1 cellular context compared by ENCODE assay signal in the genomic region with DNA sequence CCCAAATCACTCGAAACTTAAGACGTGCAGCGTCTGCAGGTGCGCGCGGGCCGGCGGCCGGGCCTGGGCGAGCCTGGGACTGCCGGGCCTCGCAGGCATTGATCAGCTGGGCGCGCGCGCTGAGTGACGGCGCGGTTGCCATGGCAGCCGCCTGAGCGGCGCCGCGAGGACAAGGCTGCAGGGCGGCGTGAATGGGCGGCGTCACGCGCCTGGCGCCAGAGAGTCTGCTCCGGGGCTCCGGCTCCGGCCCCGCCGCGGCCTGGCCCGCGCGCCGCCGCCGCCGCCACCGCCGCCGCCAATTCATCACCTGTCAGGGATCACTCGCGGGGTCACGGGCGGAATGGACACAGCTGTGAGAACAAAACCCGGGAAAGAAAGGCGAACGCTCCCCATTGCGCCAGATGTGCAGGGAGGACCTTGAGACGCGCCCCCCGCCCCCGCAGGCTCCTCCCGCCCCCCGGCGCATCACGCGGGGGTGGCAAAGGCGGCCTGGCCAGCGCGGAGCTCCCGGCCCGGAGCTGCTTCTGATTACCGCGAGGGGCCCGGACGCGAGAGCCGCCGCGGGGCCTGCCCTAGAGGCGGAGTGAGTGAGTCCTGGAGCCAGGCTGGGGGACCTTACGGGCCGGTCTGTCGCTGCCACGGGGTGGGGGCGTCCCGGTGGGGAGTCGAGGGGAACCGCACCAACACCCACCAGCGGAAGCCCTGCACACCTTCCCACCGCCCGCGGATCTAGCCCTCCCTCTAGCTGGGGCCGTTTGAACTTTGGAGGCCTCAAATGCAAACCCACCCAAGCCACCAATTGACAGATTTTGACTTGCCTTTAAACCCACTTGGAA.
A peak's percentile ranks its signal among the peaks of the same experiment; 100 is the strongest.
TF ChIP-seq lines count a peak whose summit lies in the region.

No MANE protein-coding gene starts in this region.

TF ChIP-seq in K562, 482 proteins besides CTCF, POLR2A, EP300 and RAD21 (continued from another document and continues in another):
- TF ChIP-seq RFX5 (IDR thresholded peaks at IDR 0.05; ENCODE audit: low read depth, low read length) = peak; percentile 49; the same call in 1 of the 2 replicates
- TF ChIP-seq, protein P1, sequence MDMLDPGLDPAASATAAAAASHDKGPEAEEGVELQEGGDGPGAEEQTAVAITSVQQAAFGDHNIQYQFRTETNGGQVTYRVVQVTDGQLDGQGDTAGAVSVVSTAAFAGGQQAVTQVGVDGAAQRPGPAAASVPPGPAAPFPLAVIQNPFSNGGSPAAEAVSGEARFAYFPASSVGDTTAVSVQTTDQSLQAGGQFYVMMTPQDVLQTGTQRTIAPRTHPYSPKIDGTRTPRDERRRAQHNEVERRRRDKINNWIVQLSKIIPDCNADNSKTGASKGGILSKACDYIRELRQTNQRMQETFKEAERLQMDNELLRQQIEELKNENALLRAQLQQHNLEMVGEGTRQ (CRISPR knock-in tag; IDR thresholded peaks at IDR 0.05) = peak; percentile 37
- TF ChIP-seq EZH2 (IDR thresholded peaks at IDR 0.05; ENCODE audit: borderline replicate concordance, low read depth, low read length) = no peak
- no peak for TF ChIP-seq U2AF1 (optimal IDR thresholded peaks at IDR 0.05; ENCODE audit: low read depth, low read length)
- 0 out of 4 replicates have a peak, but pooled peaks of 1 of the 2 experiments have one; percentile 11 for TF ChIP-seq KDM1A (IDR thresholded peaks at IDR 0.05)
- peak; percentile 23; the same call in 1 of the 2 replicates for TF ChIP-seq TCF3 (CRISPR knock-in tag; IDR thresholded peaks at IDR 0.05)
- TF ChIP-seq, protein P2, sequence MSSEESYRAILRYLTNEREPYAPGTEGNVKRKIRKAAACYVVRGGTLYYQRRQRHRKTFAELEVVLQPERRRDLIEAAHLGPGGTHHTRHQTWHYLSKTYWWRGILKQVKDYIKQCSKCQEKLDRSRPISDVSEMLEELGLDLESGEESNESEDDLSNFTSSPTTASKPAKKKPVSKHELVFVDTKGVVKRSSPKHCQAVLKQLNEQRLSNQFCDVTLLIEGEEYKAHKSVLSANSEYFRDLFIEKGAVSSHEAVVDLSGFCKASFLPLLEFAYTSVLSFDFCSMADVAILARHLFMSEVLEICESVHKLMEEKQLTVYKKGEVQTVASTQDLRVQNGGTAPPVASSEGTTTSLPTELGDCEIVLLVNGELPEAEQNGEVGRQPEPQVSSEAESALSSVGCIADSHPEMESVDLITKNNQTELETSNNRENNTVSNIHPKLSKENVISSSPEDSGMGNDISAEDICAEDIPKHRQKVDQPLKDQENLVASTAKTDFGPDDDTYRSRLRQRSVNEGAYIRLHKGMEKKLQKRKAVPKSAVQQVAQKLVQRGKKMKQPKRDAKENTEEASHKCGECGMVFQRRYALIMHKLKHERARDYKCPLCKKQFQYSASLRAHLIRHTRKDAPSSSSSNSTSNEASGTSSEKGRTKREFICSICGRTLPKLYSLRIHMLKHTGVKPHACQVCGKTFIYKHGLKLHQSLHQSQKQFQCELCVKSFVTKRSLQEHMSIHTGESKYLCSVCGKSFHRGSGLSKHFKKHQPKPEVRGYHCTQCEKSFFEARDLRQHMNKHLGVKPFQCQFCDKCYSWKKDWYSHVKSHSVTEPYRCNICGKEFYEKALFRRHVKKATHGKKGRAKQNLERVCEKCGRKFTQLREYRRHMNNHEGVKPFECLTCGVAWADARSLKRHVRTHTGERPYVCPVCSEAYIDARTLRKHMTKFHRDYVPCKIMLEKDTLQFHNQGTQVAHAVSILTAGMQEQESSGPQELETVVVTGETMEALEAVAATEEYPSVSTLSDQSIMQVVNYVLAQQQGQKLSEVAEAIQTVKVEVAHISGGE (CRISPR knock-in tag; IDR thresholded peaks at IDR 0.05) = 0 out of 6 replicates have a peak, but pooled peaks of 1 of the 3 experiments have one; percentile 35
- peak; percentile 37 for TF ChIP-seq SMARCE1 (IDR thresholded peaks at IDR 0.05)
- TF ChIP-seq, protein P3, sequence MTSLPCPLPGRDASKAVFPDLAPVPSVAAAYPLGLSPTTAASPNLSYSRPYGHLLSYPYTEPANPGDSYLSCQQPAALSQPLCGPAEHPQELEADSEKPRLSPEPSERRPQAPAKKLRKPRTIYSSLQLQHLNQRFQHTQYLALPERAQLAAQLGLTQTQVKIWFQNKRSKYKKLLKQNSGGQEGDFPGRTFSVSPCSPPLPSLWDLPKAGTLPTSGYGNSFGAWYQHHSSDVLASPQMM (CRISPR knock-in tag; IDR thresholded peaks at IDR 0.05) = no peak
- TF ChIP-seq NR2C2 (CRISPR knock-in tag; IDR thresholded peaks at IDR 0.05) = no peak
- peak; percentile 75 for TF ChIP-seq NR2C2 (tag; IDR thresholded peaks at IDR 0.05)
- no peak for TF ChIP-seq MCM7 (IDR thresholded peaks at IDR 0.05)
- no peak for TF ChIP-seq BCOR (IDR thresholded peaks at IDR 0.05)
- TF ChIP-seq GABPB1 (CRISPR knock-in tag; IDR thresholded peaks at IDR 0.05) = peak; percentile 55; the same call in 1 of the 2 replicates
- peak; percentile 58; the same call in 1 of the 2 replicates for TF ChIP-seq KLF16 (IDR thresholded peaks at IDR 0.05)
- 0 out of 2 replicates have a peak, but pooled peaks have one; percentile 11 for TF ChIP-seq ETV1 (tag; conservative IDR thresholded peaks at IDR 0.05; ENCODE audit: low read depth)
- no peak for TF ChIP-seq NR2F6 (CRISPR knock-in tag; IDR thresholded peaks at IDR 0.05)
- TF ChIP-seq, protein P4, sequence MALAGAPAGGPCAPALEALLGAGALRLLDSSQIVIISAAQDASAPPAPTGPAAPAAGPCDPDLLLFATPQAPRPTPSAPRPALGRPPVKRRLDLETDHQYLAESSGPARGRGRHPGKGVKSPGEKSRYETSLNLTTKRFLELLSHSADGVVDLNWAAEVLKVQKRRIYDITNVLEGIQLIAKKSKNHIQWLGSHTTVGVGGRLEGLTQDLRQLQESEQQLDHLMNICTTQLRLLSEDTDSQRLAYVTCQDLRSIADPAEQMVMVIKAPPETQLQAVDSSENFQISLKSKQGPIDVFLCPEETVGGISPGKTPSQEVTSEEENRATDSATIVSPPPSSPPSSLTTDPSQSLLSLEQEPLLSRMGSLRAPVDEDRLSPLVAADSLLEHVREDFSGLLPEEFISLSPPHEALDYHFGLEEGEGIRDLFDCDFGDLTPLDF (CRISPR knock-in tag; IDR thresholded peaks at IDR 0.05) = 0 out of 2 replicates have a peak, but pooled peaks have one; percentile 16
- no peak for TF ChIP-seq PPARD (CRISPR knock-in tag; IDR thresholded peaks at IDR 0.05)
- no peak for TF ChIP-seq NUFIP1 (IDR thresholded peaks at IDR 0.05; ENCODE audit: partially characterized antibody)
- TF ChIP-seq, protein P5, sequence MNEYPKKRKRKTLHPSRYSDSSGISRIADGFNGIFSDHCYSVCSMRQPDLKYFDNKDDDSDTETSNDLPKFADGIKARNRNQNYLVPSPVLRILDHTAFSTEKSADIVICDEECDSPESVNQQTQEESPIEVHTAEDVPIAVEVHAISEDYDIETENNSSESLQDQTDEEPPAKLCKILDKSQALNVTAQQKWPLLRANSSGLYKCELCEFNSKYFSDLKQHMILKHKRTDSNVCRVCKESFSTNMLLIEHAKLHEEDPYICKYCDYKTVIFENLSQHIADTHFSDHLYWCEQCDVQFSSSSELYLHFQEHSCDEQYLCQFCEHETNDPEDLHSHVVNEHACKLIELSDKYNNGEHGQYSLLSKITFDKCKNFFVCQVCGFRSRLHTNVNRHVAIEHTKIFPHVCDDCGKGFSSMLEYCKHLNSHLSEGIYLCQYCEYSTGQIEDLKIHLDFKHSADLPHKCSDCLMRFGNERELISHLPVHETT (CRISPR knock-in tag; conservative IDR thresholded peaks at IDR 0.05 in 1 of 2, IDR thresholded peaks at IDR 0.05 in 1 of 2) = peak in 1 of 2 experiments; percentile 88; a peak in 2 of 4 replicates
- TF ChIP-seq MAFK (IDR thresholded peaks at IDR 0.05; ENCODE audit: low read length) = no peak
- no peak for TF ChIP-seq ZNF143 (CRISPR knock-in tag; IDR thresholded peaks at IDR 0.05)
- TF ChIP-seq, protein P6, sequence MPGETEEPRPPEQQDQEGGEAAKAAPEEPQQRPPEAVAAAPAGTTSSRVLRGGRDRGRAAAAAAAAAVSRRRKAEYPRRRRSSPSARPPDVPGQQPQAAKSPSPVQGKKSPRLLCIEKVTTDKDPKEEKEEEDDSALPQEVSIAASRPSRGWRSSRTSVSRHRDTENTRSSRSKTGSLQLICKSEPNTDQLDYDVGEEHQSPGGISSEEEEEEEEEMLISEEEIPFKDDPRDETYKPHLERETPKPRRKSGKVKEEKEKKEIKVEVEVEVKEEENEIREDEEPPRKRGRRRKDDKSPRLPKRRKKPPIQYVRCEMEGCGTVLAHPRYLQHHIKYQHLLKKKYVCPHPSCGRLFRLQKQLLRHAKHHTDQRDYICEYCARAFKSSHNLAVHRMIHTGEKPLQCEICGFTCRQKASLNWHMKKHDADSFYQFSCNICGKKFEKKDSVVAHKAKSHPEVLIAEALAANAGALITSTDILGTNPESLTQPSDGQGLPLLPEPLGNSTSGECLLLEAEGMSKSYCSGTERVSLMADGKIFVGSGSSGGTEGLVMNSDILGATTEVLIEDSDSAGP (CRISPR knock-in tag; IDR thresholded peaks at IDR 0.05) = no peak
- TF ChIP-seq NONO (IDR thresholded peaks at IDR 0.05; ENCODE audit: low read depth in 2 of 2, low read length in 1 of 2) = peak in 1 of 2 experiments; percentile 90; a peak in 2 of 4 replicates
- no peak for TF ChIP-seq FOXA1 (IDR thresholded peaks at IDR 0.05; ENCODE audit: borderline replicate concordance)
- TF ChIP-seq, protein P7, sequence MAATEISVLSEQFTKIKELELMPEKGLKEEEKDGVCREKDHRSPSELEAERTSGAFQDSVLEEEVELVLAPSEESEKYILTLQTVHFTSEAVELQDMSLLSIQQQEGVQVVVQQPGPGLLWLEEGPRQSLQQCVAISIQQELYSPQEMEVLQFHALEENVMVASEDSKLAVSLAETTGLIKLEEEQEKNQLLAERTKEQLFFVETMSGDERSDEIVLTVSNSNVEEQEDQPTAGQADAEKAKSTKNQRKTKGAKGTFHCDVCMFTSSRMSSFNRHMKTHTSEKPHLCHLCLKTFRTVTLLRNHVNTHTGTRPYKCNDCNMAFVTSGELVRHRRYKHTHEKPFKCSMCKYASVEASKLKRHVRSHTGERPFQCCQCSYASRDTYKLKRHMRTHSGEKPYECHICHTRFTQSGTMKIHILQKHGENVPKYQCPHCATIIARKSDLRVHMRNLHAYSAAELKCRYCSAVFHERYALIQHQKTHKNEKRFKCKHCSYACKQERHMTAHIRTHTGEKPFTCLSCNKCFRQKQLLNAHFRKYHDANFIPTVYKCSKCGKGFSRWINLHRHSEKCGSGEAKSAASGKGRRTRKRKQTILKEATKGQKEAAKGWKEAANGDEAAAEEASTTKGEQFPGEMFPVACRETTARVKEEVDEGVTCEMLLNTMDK (IDR thresholded peaks at IDR 0.05; ENCODE audit: borderline replicate concordance, insufficient read depth, low read depth, low read length, poor library complexity, severe bottlenecking) = no peak
- TF ChIP-seq ZNF766 (CRISPR knock-in tag; conservative IDR thresholded peaks at IDR 0.05) = peak; percentile 47; the same call in 1 of the 2 replicates
- peak; percentile 87 for TF ChIP-seq BHLHE40 (IDR thresholded peaks at IDR 0.05; ENCODE audit: low read length)
- peak; percentile 45 for TF ChIP-seq TAF9B (IDR thresholded peaks at IDR 0.05; ENCODE audit: partially characterized antibody)
- TF ChIP-seq CC2D1A (IDR thresholded peaks at IDR 0.05) = no peak
- TF ChIP-seq, protein P8, sequence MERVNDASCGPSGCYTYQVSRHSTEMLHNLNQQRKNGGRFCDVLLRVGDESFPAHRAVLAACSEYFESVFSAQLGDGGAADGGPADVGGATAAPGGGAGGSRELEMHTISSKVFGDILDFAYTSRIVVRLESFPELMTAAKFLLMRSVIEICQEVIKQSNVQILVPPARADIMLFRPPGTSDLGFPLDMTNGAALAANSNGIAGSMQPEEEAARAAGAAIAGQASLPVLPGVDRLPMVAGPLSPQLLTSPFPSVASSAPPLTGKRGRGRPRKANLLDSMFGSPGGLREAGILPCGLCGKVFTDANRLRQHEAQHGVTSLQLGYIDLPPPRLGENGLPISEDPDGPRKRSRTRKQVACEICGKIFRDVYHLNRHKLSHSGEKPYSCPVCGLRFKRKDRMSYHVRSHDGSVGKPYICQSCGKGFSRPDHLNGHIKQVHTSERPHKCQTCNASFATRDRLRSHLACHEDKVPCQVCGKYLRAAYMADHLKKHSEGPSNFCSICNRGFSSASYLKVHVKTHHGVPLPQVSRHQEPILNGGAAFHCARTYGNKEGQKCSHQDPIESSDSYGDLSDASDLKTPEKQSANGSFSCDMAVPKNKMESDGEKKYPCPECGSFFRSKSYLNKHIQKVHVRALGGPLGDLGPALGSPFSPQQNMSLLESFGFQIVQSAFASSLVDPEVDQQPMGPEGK (CRISPR knock-in tag; IDR thresholded peaks at IDR 0.05; ENCODE audit: borderline replicate concordance) = no peak
- TF ChIP-seq, protein P9, sequence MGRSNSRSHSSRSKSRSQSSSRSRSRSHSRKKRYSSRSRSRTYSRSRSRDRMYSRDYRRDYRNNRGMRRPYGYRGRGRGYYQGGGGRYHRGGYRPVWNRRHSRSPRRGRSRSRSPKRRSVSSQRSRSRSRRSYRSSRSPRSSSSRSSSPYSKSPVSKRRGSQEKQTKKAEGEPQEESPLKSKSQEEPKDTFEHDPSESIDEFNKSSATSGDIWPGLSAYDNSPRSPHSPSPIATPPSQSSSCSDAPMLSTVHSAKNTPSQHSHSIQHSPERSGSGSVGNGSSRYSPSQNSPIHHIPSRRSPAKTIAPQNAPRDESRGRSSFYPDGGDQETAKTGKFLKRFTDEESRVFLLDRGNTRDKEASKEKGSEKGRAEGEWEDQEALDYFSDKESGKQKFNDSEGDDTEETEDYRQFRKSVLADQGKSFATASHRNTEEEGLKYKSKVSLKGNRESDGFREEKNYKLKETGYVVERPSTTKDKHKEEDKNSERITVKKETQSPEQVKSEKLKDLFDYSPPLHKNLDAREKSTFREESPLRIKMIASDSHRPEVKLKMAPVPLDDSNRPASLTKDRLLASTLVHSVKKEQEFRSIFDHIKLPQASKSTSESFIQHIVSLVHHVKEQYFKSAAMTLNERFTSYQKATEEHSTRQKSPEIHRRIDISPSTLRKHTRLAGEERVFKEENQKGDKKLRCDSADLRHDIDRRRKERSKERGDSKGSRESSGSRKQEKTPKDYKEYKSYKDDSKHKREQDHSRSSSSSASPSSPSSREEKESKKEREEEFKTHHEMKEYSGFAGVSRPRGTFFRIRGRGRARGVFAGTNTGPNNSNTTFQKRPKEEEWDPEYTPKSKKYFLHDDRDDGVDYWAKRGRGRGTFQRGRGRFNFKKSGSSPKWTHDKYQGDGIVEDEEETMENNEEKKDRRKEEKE (IDR thresholded peaks at IDR 0.05; ENCODE audit: borderline replicate concordance in 1 of 2, control insufficient read depth in 1 of 2, low read depth in 2 of 2, low read length in 1 of 2) = no peak
- TF ChIP-seq PRMT5 (CRISPR knock-in tag; IDR thresholded peaks at IDR 0.05) = no peak
- TF ChIP-seq, protein P10, sequence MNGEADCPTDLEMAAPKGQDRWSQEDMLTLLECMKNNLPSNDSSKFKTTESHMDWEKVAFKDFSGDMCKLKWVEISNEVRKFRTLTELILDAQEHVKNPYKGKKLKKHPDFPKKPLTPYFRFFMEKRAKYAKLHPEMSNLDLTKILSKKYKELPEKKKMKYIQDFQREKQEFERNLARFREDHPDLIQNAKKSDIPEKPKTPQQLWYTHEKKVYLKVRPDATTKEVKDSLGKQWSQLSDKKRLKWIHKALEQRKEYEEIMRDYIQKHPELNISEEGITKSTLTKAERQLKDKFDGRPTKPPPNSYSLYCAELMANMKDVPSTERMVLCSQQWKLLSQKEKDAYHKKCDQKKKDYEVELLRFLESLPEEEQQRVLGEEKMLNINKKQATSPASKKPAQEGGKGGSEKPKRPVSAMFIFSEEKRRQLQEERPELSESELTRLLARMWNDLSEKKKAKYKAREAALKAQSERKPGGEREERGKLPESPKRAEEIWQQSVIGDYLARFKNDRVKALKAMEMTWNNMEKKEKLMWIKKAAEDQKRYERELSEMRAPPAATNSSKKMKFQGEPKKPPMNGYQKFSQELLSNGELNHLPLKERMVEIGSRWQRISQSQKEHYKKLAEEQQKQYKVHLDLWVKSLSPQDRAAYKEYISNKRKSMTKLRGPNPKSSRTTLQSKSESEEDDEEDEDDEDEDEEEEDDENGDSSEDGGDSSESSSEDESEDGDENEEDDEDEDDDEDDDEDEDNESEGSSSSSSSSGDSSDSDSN (IDR thresholded peaks at IDR 0.05; ENCODE audit: borderline replicate concordance in 1 of 2, low read depth in 2 of 2, low read length in 2 of 2) = peak; percentile 89 to 96; a peak in 3 of 4 replicates
